Comparison of ENCODE assay signal across 8 cellular contexts in the genomic region with DNA sequence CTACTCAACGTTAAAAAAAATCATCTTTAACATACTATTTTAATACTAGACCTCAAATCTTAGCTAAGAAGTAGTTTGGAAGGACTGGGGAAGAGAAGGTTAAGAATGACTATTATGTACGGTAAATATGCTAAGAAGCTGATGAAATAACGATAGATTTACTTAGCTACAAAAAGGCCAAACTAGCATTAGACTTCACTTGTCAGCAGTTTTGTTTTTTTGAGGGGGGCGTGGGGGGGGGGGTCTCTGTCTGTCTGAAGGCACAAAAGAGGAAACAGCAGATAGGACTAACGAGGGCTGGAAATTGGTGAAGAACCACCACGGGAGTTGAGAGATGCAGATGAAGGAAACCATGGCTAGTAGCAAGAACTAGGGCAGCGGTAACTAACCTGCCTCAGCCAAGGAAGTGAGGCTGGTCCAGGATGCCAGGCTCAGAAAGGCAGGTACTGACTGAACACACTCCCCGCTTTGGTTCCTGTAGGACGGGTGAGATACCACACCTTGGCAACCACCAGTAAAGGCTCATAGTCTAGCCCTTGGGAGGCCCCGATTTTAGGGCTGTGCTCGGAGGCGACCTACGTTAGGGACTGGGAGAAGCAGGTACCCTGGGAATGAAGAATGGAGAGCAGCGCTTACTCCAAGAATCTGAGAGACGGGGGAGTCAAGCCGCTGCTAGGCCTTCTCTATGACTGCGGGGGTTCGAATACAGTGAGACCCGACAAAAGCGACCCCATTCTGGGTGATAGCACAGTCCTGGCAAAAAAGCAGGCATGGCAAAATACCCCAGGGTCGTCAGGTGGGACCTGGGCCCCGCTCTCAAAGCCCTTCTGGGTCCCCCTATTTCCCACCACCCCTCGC. TPM values are rescaled to one million over a fixed set of nuclear protein-coding genes. Genes with fewer than 3 reads are reported as not detected.
DNase-seq lines count a peak whose midpoint lies in the region; ATAC-seq, FAIRE-seq and TF ChIP-seq lines count a peak whose summit lies in the region.

No MANE protein-coding gene starts in this region.

- peak overlapping the region; percentile 67 for H3K4me3 ChIP-seq in RWPE2 (ENCODE audit: severe bottlenecking)

- H3K4me1 ChIP-seq in RWPE2 (ENCODE audit: insufficient read depth, poor library complexity, severe bottlenecking), result peaks cover 25% of the 10 kb centered on the region

- H3K9me3 ChIP-seq in RWPE2 (ENCODE audit: severe bottlenecking), result no peaks in the 10 kb centered on the region

- H3K27ac Mint-ChIP-seq in CD14-positive monocyte (peak overlapping the region; percentile 92 to 98 (median 97)), endothelial cell (ENCODE audit: unreplicated experiment) (peak overlapping the region; percentile 84), neural crest cell (ENCODE audit: unreplicated experiment) (peak overlapping the region; percentile 94)

- H3K36me3 Mint-ChIP-seq in CD14-positive monocyte, result peaks cover 33% of the 10 kb centered on the region in 2 donors
- peaks cover 18% of the 10 kb centered on the region for H3K36me3 Mint-ChIP-seq in endothelial cell (ENCODE audit: low read depth, unreplicated experiment)
- H3K36me3 Mint-ChIP-seq in neural crest cell (ENCODE audit: low read depth), result no peaks in the 10 kb centered on the region

- H3K4me1 Mint-ChIP-seq in CD14-positive monocyte, result peaks cover 40% of the 10 kb centered on the region
- peaks cover 18% of the 10 kb centered on the region for H3K4me1 Mint-ChIP-seq in endothelial cell (ENCODE audit: unreplicated experiment)
- H3K4me1 Mint-ChIP-seq in neural crest cell, result peaks cover 46% of the 10 kb centered on the region

- TF ChIP-seq CTCF in CD14-positive monocyte (IDR thresholded peaks at IDR 0.05) (no peak), RWPE2 (IDR thresholded peaks at IDR 0.05; ENCODE audit: poor library complexity, severe bottlenecking) (no peak), endothelial cell (IDR thresholded peaks at IDR 0.05; ENCODE audit: unreplicated experiment) (no peak), neural crest cell (conservative IDR thresholded peaks at IDR 0.05) (no peak)

- peak overlapping the region; percentile 93 to 98 for H3K4me3 Mint-ChIP-seq in CD14-positive monocyte
- peak overlapping the region; percentile 98 for H3K4me3 Mint-ChIP-seq in endothelial cell (ENCODE audit: unreplicated experiment)
- H3K4me3 Mint-ChIP-seq in neural crest cell, result peak overlapping the region; percentile 92

- no peak for TF ChIP-seq POLR2A in GM12892 (IDR thresholded peaks at IDR 0.05; ENCODE audit: low read depth, low read length)

- H3K27ac ChIP-seq in RWPE2 (ENCODE audit: poor library complexity, severe bottlenecking), result peak overlapping the region; percentile 76

- no peaks in the 10 kb centered on the region for H3K9me3 Mint-ChIP-seq in CD14-positive monocyte
- no peaks in the 10 kb centered on the region for H3K9me3 Mint-ChIP-seq in endothelial cell (ENCODE audit: unreplicated experiment)
- H3K9me3 Mint-ChIP-seq in neural crest cell, result no peaks in the 10 kb centered on the region

- FAIRE-seq in GM12892 (lab: Jason Lieb, UNC), result no peak

- DNase-seq in CD14-positive monocyte (ENCODE audit: low spot score) (no peak), RWPE2 (ENCODE audit: low spot score) (peak; percentile 76), endothelial cell (ENCODE audit: low spot score) (no peak), neural crest cell (ENCODE audit: low read depth, low spot score) (no peak), GM12892 (ENCODE audit: insufficient read length) (no peak), NCI-H128 (lab: John Stamatoyannopoulos, UW; ENCODE audit: unreplicated experiment) (no peak)

- peaks cover 68% of the 10 kb centered on the region for H3K36me3 ChIP-seq in RWPE2 (ENCODE audit: low read depth)

- peak; percentile 17 for ATAC-seq in GM21737 (IDR thresholded peaks at IDR 0.05; ENCODE audit: unreplicated experiment)
- peak; percentile 20 for ATAC-seq in RWPE2 (ENCODE audit: low read depth)
- no peak for ATAC-seq in GM18520 (IDR thresholded peaks at IDR 0.05; ENCODE audit: unreplicated experiment)

- H3K27me3 Mint-ChIP-seq in CD14-positive monocyte (ENCODE audit: low read depth in 3 of 3) (no peaks in the 10 kb centered on the region), endothelial cell (ENCODE audit: unreplicated experiment) (peaks cover 2% of the 10 kb centered on the region), neural crest cell (ENCODE audit: low read depth) (no peaks in the 10 kb centered on the region)

- intact Hi-C loops in CD14-positive monocyte (cut with micrococcal nuclease), result loop anchor here (1.0 to 10.0 kb wide), 6 partner anchors 11 to 211 kb away; a partner anchor contains a TSS

- no peaks in the 10 kb centered on the region for H3K27me3 ChIP-seq in RWPE2 (ENCODE audit: insufficient read depth, poor library complexity, severe bottlenecking)

RNA-seq across cellular contexts. Expression of a gene that starts 0.7 kb away (rescaled TPM):
- polyA plus RNA-seq in CD14-positive monocyte, result 100 to 1,000 TPM; 306 to 335 TPM
- 154 TPM for total RNA-seq in endothelial cell (ENCODE audit: unreplicated experiment)
- total RNA-seq in neural crest cell, result 191 and 208 TPM in 2 replicates
- 297 TPM for polyA plus RNA-seq in GM12892 (2012; ENCODE audit: missing spikeins)

RNA-seq across cellular contexts. Expression of a gene that starts 1.2 kb away (rescaled TPM):
- 10 to 100 TPM; 84.5 to 84.7 TPM for polyA plus RNA-seq in CD14-positive monocyte
- total RNA-seq in endothelial cell (ENCODE audit: unreplicated experiment) (61.3 TPM), neural crest cell (64.0 and 66.2 TPM in 2 replicates)
- polyA plus RNA-seq in GM12892 (2012; ENCODE audit: missing spikeins), result 60.0 TPM

RNA-seq across cellular contexts. Expression of a gene that starts 10.9 kb away (rescaled TPM):
- polyA plus RNA-seq in CD14-positive monocyte, result 100 to 1,000 TPM; 137 to 151 TPM
- total RNA-seq in endothelial cell (ENCODE audit: unreplicated experiment), result 25.4 TPM
- total RNA-seq in neural crest cell, result 63.4 and 66.7 TPM in 2 replicates
- polyA plus RNA-seq in GM12892 (2012; ENCODE audit: missing spikeins), result 38.1 TPM

RNA-seq across cellular contexts. Expression of a gene that starts 15.6 kb away (rescaled TPM):
- 10 to 100 TPM; 37.5 to 49.6 TPM for polyA plus RNA-seq in CD14-positive monocyte
- total RNA-seq in endothelial cell (ENCODE audit: unreplicated experiment) (17.4 TPM), neural crest cell (19.0 and 25.9 TPM in 2 replicates)
- 16.0 TPM for polyA plus RNA-seq in GM12892 (2012; ENCODE audit: missing spikeins)

RNA-seq across cellular contexts. Expression of a gene that starts 18.2 kb away (rescaled TPM):
- polyA plus RNA-seq in CD14-positive monocyte, result 100 to 1,000 TPM; 102 to 128 TPM
- total RNA-seq in endothelial cell (ENCODE audit: unreplicated experiment), result 34.3 TPM
- 42.2 and 44.7 TPM in 2 replicates for total RNA-seq in neural crest cell
- 101 TPM for polyA plus RNA-seq in GM12892 (2012; ENCODE audit: missing spikeins)
